22 cellular contexts compared by ENCODE assay signal in genomic region chr9:72312563-72312962, GRCh38. TPM values are rescaled to one million over a fixed set of nuclear protein-coding genes. Genes with fewer than 3 reads are reported as not detected.
A peak's percentile ranks its signal among the peaks of the same experiment; 100 is the strongest.
DNase-seq lines count a peak whose midpoint lies in the region; ATAC-seq and TF ChIP-seq lines count a peak whose summit lies in the region.
"Had no signal": no experiment of that assay in that cellular context is flagged by ENCODE, and none has a peak within 500 bp of the region (broad histone marks: within the 10 kb centered on the region; RNA-seq: fewer than 3 reads in every experiment).

No MANE protein-coding gene starts in this region.

- H3K4me3 ChIP-seq in smooth muscle cell: no peak overlapping the region
- no peak overlapping the region for H3K4me3 ChIP-seq in breast epithelium
- H3K4me3 ChIP-seq: GM12878, GM23338, MG63 had no signal

- H3K36me3 Mint-ChIP-seq in type B pancreatic cell: no peaks in the 10 kb centered on the region
- H3K36me3 Mint-ChIP-seq: activated naive CD4-positive, alpha-beta T cell treated with anti-CD3 and anti-CD28 coated beads, Interleukin-2, amount 50 U/mL, for 24 hours; IgD-negative memory B cell; naive B cell had no signal

- no peak overlapping the region for H3K27ac ChIP-seq in smooth muscle cell (ENCODE audit: low read depth)
- H3K27ac ChIP-seq in breast epithelium: no peak overlapping the region

- peak overlapping the region; percentile 71 for H2AFZ ChIP-seq in smooth muscle cell (ENCODE audit: low read depth)
- H2AFZ ChIP-seq: GM23338 had no signal

- no peaks in the 10 kb centered on the region for H3F3A ChIP-seq in smooth muscle cell (ENCODE audit: low read depth)

- H3K4me3 Mint-ChIP-seq in type B pancreatic cell: no peak overlapping the region
- H3K4me3 Mint-ChIP-seq: activated naive CD4-positive, alpha-beta T cell treated with anti-CD3 and anti-CD28 coated beads, Interleukin-2, amount 50 U/mL, for 24 hours; GM23338 had no signal

- no peaks in the 10 kb centered on the region for H3K79me2 ChIP-seq in smooth muscle cell (ENCODE audit: low read depth)

- H3K36me3 ChIP-seq in smooth muscle cell (ENCODE audit: low read depth) (no peaks in the 10 kb centered on the region), breast epithelium (no peaks in the 10 kb centered on the region)
- H3K36me3 ChIP-seq: MG63 had no signal

- H3K27ac Mint-ChIP-seq in type B pancreatic cell: no peak overlapping the region
- H3K27ac Mint-ChIP-seq: activated naive CD4-positive, alpha-beta T cell treated with anti-CD3 and anti-CD28 coated beads, Interleukin-2, amount 50 U/mL, for 24 hours; GM23338; IgD-negative memory B cell had no signal

- no peaks in the 10 kb centered on the region for H4K20me1 ChIP-seq in smooth muscle cell (ENCODE audit: low read depth)

- TF ChIP-seq CTCF in smooth muscle cell (IDR thresholded peaks at IDR 0.05; ENCODE audit: borderline replicate concordance, insufficient read depth, poor library complexity, severe bottlenecking) (no peak), breast epithelium (IDR thresholded peaks at IDR 0.05) (no peak), type B pancreatic cell (conservative IDR thresholded peaks at IDR 0.05) (no peak)

- 48% methylated on average over 5 of the region's 5 CpGs for WGBS in smooth muscle cell (ENCODE audit: low lambda C conversion rate)

- TF ChIP-seq POLR2A in breast epithelium (IDR thresholded peaks at IDR 0.05): no peak

- peaks cover 21% of the 10 kb centered on the region for H3K4me1 Mint-ChIP-seq in type B pancreatic cell (ENCODE audit: unreplicated experiment)

- DNase-seq in NCI-H82 treated with DMSO at 0.1 percent for 48 hours (lab: John Stamatoyannopoulos, UW; ENCODE audit: unreplicated experiment): peak; percentile 35
- DNase-seq in smooth muscle cell (lab: John Stamatoyannopoulos, UW; ENCODE audit: unreplicated experiment): no peak
- DNase-seq in activated naive CD4-positive, alpha-beta T cell (lab: John Stamatoyannopoulos, UW): no peak
- no peak for DNase-seq in breast epithelium (ENCODE audit: low spot score in 2 of 2)
- DNase-seq in type B pancreatic cell (ENCODE audit: extremely low spot score, unreplicated experiment): no peak
- DNase-seq: activated CD4-positive, alpha-beta T cell treated with anti-CD3 and anti-CD28 coated beads, Interleukin-2, amount 50 U/mL, for 1 hour; activated T-cell treated with anti-CD3 and anti-CD28 coated beads for 4 hours; MG63; naive B cell; NCI-H187; NCI-H345; NK-92 treated with Interleukin-12 subunit alpha and Interleukin-12 subunit beta, amount 100 ng/mL, for 24 hours; stimulated activated CD4-positive, alpha-beta T cell treated with anti-CD3 and anti-CD28 coated beads, Interleukin-2, amount 100 ng/mL, for 48 hours; substantia nigra; T-helper 1 cell had no signal

- H3K4me1 ChIP-seq in smooth muscle cell (ENCODE audit: low read depth): peaks cover 16% of the 10 kb centered on the region
- peaks cover 5 to 11% of the 10 kb centered on the region in 2 donors for H3K4me1 ChIP-seq in breast epithelium

- H3K27me3 Mint-ChIP-seq in type B pancreatic cell: no peaks in the 10 kb centered on the region
- H3K27me3 Mint-ChIP-seq: IgD-negative memory B cell, naive B cell had no signal

- no peaks in the 10 kb centered on the region for H3K27me3 ChIP-seq in smooth muscle cell (ENCODE audit: low read depth)
- H3K27me3 ChIP-seq in breast epithelium: no peaks in the 10 kb centered on the region
- H3K27me3 ChIP-seq: MG63 had no signal

- H3K9me3 ChIP-seq in smooth muscle cell (replicated peaks; ENCODE audit: low read depth) (no peaks in the 10 kb centered on the region), breast epithelium (no peaks in the 10 kb centered on the region)
- H3K9me3 ChIP-seq: MG63 had no signal

- H3K4me2 ChIP-seq in smooth muscle cell: no peak overlapping the region
- H3K4me2 ChIP-seq: GM23338 had no signal

- ATAC-seq in GM18873 (IDR thresholded peaks at IDR 0.05; ENCODE audit: low FRiP score, unreplicated experiment) (peak; percentile 57), GM21737 (IDR thresholded peaks at IDR 0.05; ENCODE audit: unreplicated experiment) (peak; percentile 57), esophagus mucosa (no peak)
- ATAC-seq: GM12878, GM23338 had no signal

- H3K9me3 Mint-ChIP-seq in type B pancreatic cell: no peaks in the 10 kb centered on the region
- H3K9me3 Mint-ChIP-seq: activated naive CD4-positive, alpha-beta T cell treated with anti-CD3 and anti-CD28 coated beads, Interleukin-2, amount 50 U/mL, for 24 hours; GM23338; IgD-negative memory B cell; naive B cell had no signal

- intact Hi-C loops in breast epithelium (cut with DNase I; ENCODE audit: low total_unique reads): no loop called here

- H3K9ac ChIP-seq in smooth muscle cell (ENCODE audit: low read depth): no peak overlapping the region

RNA-seq across cellular contexts. Expression of gene ZFAND5, which starts 52.4 kb away (rescaled TPM):
- total RNA-seq in smooth muscle cell (244 and 251 TPM in 2 replicates), breast epithelium (100 to 1,000 TPM; 268 to 516 (median 423) TPM), esophagus mucosa (97.6 TPM), type B pancreatic cell (ENCODE audit: low replicate concordance) (175 and 203 TPM in 2 replicates)
- polyA plus RNA-seq in smooth muscle cell: 163 and 186 TPM in 2 replicates
